ENCODE assay signal across 26 cellular contexts in the genomic region with DNA sequence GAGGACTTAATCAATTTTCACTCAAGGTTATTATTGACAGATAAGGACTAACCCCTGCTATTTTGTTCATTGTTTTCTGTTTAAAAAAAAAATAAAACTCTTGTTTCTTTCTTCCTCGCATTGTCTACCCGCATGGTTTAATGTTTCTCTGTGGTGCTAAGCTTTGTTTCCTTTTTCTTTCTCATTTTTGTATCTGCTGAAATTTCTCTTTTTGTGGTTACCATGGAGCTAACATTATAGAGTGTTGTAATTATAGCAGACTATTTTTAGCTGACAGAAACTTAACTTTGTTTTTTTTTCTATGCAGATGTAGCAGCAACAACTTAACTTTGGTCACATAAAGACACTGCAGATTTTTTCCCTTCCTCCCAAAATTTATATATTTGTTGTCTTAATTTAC. TPM values are rescaled to one million over a fixed set of nuclear protein-coding genes. Genes with fewer than 3 reads are reported as not detected.
DNase-seq lines count a peak whose midpoint lies in the region; ATAC-seq, FAIRE-seq and TF ChIP-seq lines count a peak whose summit lies in the region.
"Had no signal": no experiment of that assay in that cellular context is flagged by ENCODE, and none has a peak within 500 bp of the region (broad histone marks: within the 10 kb centered on the region; RNA-seq: fewer than 3 reads in every experiment).

No MANE protein-coding gene starts in this region.

- H3K36me3 ChIP-seq in GM12878 (ENCODE audit: control insufficient read depth in 2 of 2, insufficient read depth in 2 of 2, low read length in 1 of 2) = no peaks in the 10 kb centered on the region
- H3K36me3 ChIP-seq: ascending aorta, lower lobe of right lung had no signal

- TF ChIP-seq CTCF in GM13976 (IDR thresholded peaks at IDR 0.05; ENCODE audit: borderline replicate concordance, control extremely low read depth, extremely low read depth, insufficient read depth, missing control alignments) (no peak), GM12878 (IDR thresholded peaks at IDR 0.05 in 2 of 3, conservative IDR thresholded peaks at IDR 0.05 in 1 of 3; ENCODE audit: control insufficient read depth in 2 of 3, extremely low read depth in 1 of 3, insufficient read depth in 1 of 3, low read depth in 3 of 3, low read length in 3 of 3) (no peak), dorsolateral prefrontal cortex (IDR thresholded peaks at IDR 0.05 in 54 of 56, conservative IDR thresholded peaks at IDR 0.05 in 2 of 56; ENCODE audit: low read depth in 1 of 56, partially characterized antibody in 56 of 56) (no peak)

- CTCF ChIA-PET in GM12878 (lab: Yijun Ruan, JAX) = interaction anchor here (0.7 kb wide), 1 partner anchor 118 kb away, joined by 3 read pairs; no protein-coding TSS in a partner anchor

- RAD21 ChIA-PET in GM12878 (lab: Charles Lee; ENCODE audit: unreplicated experiment) = no interaction called here

- intact Hi-C loops in GM12878 (cut with micrococcal nuclease; ENCODE audit: unreplicated experiment) = no loop called here
- intact Hi-C loops in dorsolateral prefrontal cortex (cut with DNase I) = no loop called here

- no peaks in the 10 kb centered on the region for H4K20me1 ChIP-seq in GM12878 (ENCODE audit: control insufficient read depth, insufficient read depth)

- H3K79me2 ChIP-seq in GM12878 (ENCODE audit: control insufficient read depth, insufficient read depth, low read length) = no peaks in the 10 kb centered on the region

- H2AFZ ChIP-seq in GM12878 (ENCODE audit: control insufficient read depth, low read depth, low read length) = no peak overlapping the region

- 87% methylated on average over 2 of the region's 2 CpGs for WGBS in GM12878 (ENCODE audit: insufficient coverage, insufficient replicate concordance, low lambda C conversion rate, missing lambda C conversion rate)

- no peak overlapping the region for H3K27ac ChIP-seq in GM12878 (ENCODE audit: control insufficient read depth, insufficient read depth)
- no peak overlapping the region for H3K27ac ChIP-seq in dorsolateral prefrontal cortex
- H3K27ac ChIP-seq: ascending aorta, lower lobe of right lung had no signal

- H3K4me2 ChIP-seq in GM12878 (ENCODE audit: control insufficient read depth, insufficient read depth) = no peak overlapping the region; the same call in 1 of the 2 replicates

- in situ Hi-C loops in GM13976 (cut with MboI; ENCODE audit: low sequenced_read_pairs, unreplicated experiment) = loop anchor here (25.0 kb wide), 1 partner anchor 239 kb away; no protein-coding TSS in a partner anchor
- in situ Hi-C loops in GM12878 (cut with MboI) = no loop called here

- no TSS peak for BruUV-seq in GM12878 (replicated peaks; lab: Mats Ljungman, UMichigan)

- FAIRE-seq in GM12878 (lab: Jason Lieb, UNC) = no peak
- FAIRE-seq: K562, keratinocyte, TTC549 had no signal

- no peaks in the 10 kb centered on the region for H3K9me3 ChIP-seq in GM12878 (replicated peaks; ENCODE audit: control insufficient read depth, insufficient read depth, low read length)
- H3K9me3 ChIP-seq: lower lobe of right lung had no signal

- DNase-seq in GM13976 (ENCODE audit: low spot score) = peak; percentile 12
- DNase-seq in GM12878 (ENCODE audit: low read depth, low spot score) = no peak
- no peak for DNase-seq in dorsolateral prefrontal cortex
- no peak for DNase-seq in activated CD4-positive, alpha-beta T cell treated with anti-CD3 and anti-CD28 coated beads for 1 hour
- no peak for DNase-seq in stimulated activated naive CD4-positive, alpha-beta T cell (lab: John Stamatoyannopoulos, UW)
- DNase-seq in HT-29 (ENCODE audit: low spot score) = no peak
- DNase-seq: activated CD4-positive, alpha-beta T cell treated with anti-CD3 and anti-CD28 coated beads for 4 hours; activated naive CD4-positive, alpha-beta T cell treated with anti-CD3 and anti-CD28 coated beads, Interleukin-2, amount 10 ng/mL, durations not matched to agents 7 days and 5 days; activated T-cell treated with anti-CD3 and anti-CD28 coated beads, Interleukin-2, amount 50 U/mL, for 72 hours; CD4-positive, alpha-beta T cell; central memory CD4-positive, alpha-beta T cell; DMS153; erythroblast; foreskin melanocyte; H7; lower lobe of right lung; NCI-H1092; NCI-H2081 treated with DMSO at 0.1 percent for 48 hours; NCI-H510A treated with DMSO at 0.1 percent for 48 hours; stimulated activated CD4-positive, alpha-beta T cell treated with anti-CD3 and anti-CD28 coated beads, Interleukin-4, amount 100 ng/mL, for 4 hours had no signal

- SMC1A ChIA-PET in GM12878 (lab: Charles Lee; ENCODE audit: uncharacterized antibody, unreplicated experiment) = interaction anchor here (2.9 kb wide), 1 partner anchor 57 kb away, joined by 11 read pairs; no protein-coding TSS in a partner anchor

- TF ChIP-seq POLR2A in GM12878 (IDR thresholded peaks at IDR 0.05; ENCODE audit: low read depth, low read length) = no peak

- no peaks in the 10 kb centered on the region for H3K4me1 ChIP-seq in GM12878 (ENCODE audit: control insufficient read depth, insufficient read depth, low read length)
- H3K4me1 ChIP-seq: ascending aorta, lower lobe of right lung had no signal

- TF ChIP-seq RAD21 in GM12878 (IDR thresholded peaks at IDR 0.05; ENCODE audit: insufficient read depth, low read depth, low read length) = no peak

- H3K4me3 ChIP-seq in GM12878 = no peak overlapping the region
- H3K4me3 ChIP-seq in dorsolateral prefrontal cortex = no peak overlapping the region
- H3K4me3 ChIP-seq: ascending aorta, K562, lower lobe of right lung had no signal

- POLR2A ChIA-PET in GM12878 (lab: Charles Lee) = no interaction called here

- TF ChIP-seq EP300 in GM12878 (IDR thresholded peaks at IDR 0.05; ENCODE audit: borderline replicate concordance in 1 of 2, control insufficient read depth in 1 of 2, low read depth in 2 of 2, low read length in 2 of 2) = no peak

- ATAC-seq in GM21529 (IDR thresholded peaks at IDR 0.05; ENCODE audit: unreplicated experiment) = peak; percentile 48
- peak; percentile 72 for ATAC-seq in HG03520 (IDR thresholded peaks at IDR 0.05; ENCODE audit: unreplicated experiment)
- ATAC-seq in GM12878 = 0 out of 3 replicates have a peak, but pooled peaks have one; percentile 27
- ATAC-seq: activated T-cell treated with anti-CD3 and anti-CD28 coated beads, Interleukin-2, amount 50 U/mL, for 72 hours; K562; lower lobe of right lung had no signal

- H3K27me3 ChIP-seq in GM12878 (replicated peaks in 1 of 2; ENCODE audit: control insufficient read depth in 2 of 2, insufficient read depth in 2 of 2, low read length in 1 of 2) (no peaks in the 10 kb centered on the region), dorsolateral prefrontal cortex (no peaks in the 10 kb centered on the region)
- H3K27me3 ChIP-seq: ascending aorta had no signal

- no peak overlapping the region for H3K9ac ChIP-seq in GM12878 (ENCODE audit: control insufficient read depth, insufficient read depth, low read length)

TF ChIP-seq in GM12878, 131 proteins besides CTCF, POLR2A, EP300 and RAD21:
- TF ChIP-seq MEF2A (IDR thresholded peaks at IDR 0.05; ENCODE audit: insufficient read depth, low read depth, low read length) (0 out of 2 replicates have a peak, but pooled peaks have one; percentile 46), ASH2L (IDR thresholded peaks at IDR 0.05; ENCODE audit: borderline replicate concordance, low read depth) (no peak)

RNA-seq across cellular contexts. Expression of a gene that starts 43.1 kb away (rescaled TPM):
- total RNA-seq in GM12878 (2013; cell fraction: nucleolus; rRNA removed) = 1.2 and 2.6 TPM in 2 replicates
- total RNA-seq in GM12878 (2014; rRNA removed) (0.65 TPM in 1 of 2 replicates, not detected in the other), GM12878 (2014; rRNA removed; fragmentation: Illumina TruSeq; extraction: Trizol) (0.36 and 0.69 TPM in 2 replicates), GM12878 (2021) (0.24 and 0.92 TPM in 2 replicates), dorsolateral prefrontal cortex (1,000 to 10,000 TPM in 66 of 120 experiments, 100 to 1,000 TPM in 54; 295 to 1,415 (median 1,032) TPM)
- polyA plus RNA-seq in GM12878 (2011; ENCODE audit: low read depth) = 0.38 TPM
- polyA plus RNA-seq in GM12878 (2011; rRNA removed) (0.76 and 0.86 TPM in 2 replicates), GM12878 (2014; fragmentation: Illumina TruSeq; extraction: Trizol) (0.41 and 0.60 TPM in 2 replicates), GM12878 (2014; fragmentation: Nextera tagmentation; extraction: Ambion mirVana) (under 1 TPM; 0.27 to 0.53 TPM), GM12878 (2014; rRNA removed) (0.18 and 0.24 TPM in 2 replicates), GM12878 (2016; fragmentation: Nextera tagmentation; extraction: Ambion mirVana) (under 1 TPM; 0.58 to 0.92 TPM)
- 0.38 and 0.40 TPM in 2 replicates for polyA plus RNA-seq in GM12878 (2011; cell fraction: cytosol; rRNA removed)
- polyA plus RNA-seq in GM12878 (2011; cell fraction: nucleus; rRNA removed) = 0.76 and 1.1 TPM in 2 replicates
- polyA plus RNA-seq in GM12878 (2012) = 0.22 and 0.43 TPM in 2 replicates
- 0.82 and 1.8 TPM in 2 replicates for polyA minus RNA-seq in GM12878 (2011; rRNA and poly(A)+ RNA removed)
- polyA minus RNA-seq in GM12878 (2011; cell fraction: cytosol; rRNA and poly(A)+ RNA removed) = 1.1 and 2.9 TPM in 2 replicates
- 1.2 and 3.8 TPM in 2 replicates for polyA minus RNA-seq in GM12878 (2011; cell fraction: nucleus; rRNA and poly(A)+ RNA removed)
- total RNA-seq in HT-29 (2014; rRNA removed; shearing (Covaris generic)) = 0.70 TPM in 1 of 2 replicates, not detected in the other

Comparison
In these comparisons a context has a peak if more than half of its experiments do, and no peak if none do; other contexts are left out.
1. RNA of a gene that starts 43.1 kb away (total RNA-seq): 295 to 1,415 TPM in dorsolateral prefrontal cortex; 0.24 to 2.6 TPM in GM12878 and 0.70 TPM in HT-29; every median in the first group is over 10 times any median in the second.
2. Peak in every context shown above with its lines, with median percentiles within 50 percentile points of each other: ATAC-seq.